ENCODE assay signal across 8 cellular contexts in the genomic region with DNA sequence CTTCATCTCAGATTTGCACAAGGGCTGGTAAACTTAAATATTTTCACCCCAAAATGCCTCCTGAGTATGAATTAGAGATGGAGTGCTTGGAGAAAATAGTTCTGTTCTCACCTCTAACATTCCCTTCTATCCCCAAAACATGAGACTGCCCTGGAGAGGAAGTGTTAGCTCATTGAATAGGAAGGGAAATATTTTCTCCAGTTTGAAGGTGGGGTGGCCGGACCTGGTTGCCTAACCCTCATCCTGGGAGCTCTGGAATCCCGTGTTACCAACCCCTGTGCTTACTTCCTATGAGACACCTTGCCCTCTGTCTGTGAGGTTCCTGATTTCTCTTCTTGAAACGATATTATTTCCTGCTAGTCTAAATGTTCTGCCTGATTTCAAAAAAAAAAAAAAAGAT. TPM values are rescaled to one million over a fixed set of nuclear protein-coding genes. Genes with fewer than 3 reads are reported as not detected.
DNase-seq lines count a peak whose midpoint lies in the region; ATAC-seq and TF ChIP-seq lines count a peak whose summit lies in the region.

No MANE protein-coding gene starts in this region.

- in situ Hi-C loops in G401 (cut with HindIII; ENCODE audit: low sequenced_read_pairs), result no loop called here

- intact Hi-C loops in esophagus muscularis mucosa (cut with DNase I), result no loop called here

- TF ChIP-seq POLR2A in Peyer's patch (IDR thresholded peaks at IDR 0.05) (no peak), esophagus muscularis mucosa (IDR thresholded peaks at IDR 0.05; ENCODE audit: low read depth) (no peak)

- peak; percentile 66 for DNase-seq in G401 (ENCODE audit: low spot score)
- DNase-seq in Peyer's patch, result peak in 1 of 3 donors; percentile 22
- DNase-seq in esophagus muscularis mucosa (ENCODE audit: extremely low spot score), result no peak
- no peak for DNase-seq in GM20000 (ENCODE audit: low spot score)
- DNase-seq in NCI-H1092 (lab: John Stamatoyannopoulos, UW), result no peak

- H3K4me1 ChIP-seq in Peyer's patch, result peaks cover 0 to 29% (median 2%) of the 10 kb centered on the region in 4 donors
- H3K4me1 ChIP-seq in esophagus muscularis mucosa, result peaks cover 10 to 42% (median 33%) of the 10 kb centered on the region in 4 donors
- H3K4me1 ChIP-seq in rectal smooth muscle tissue (ENCODE audit: control insufficient read depth, insufficient read depth, low read length), result peaks cover 12% of the 10 kb centered on the region

- H3K9me3 ChIP-seq in Peyer's patch (no peaks in the 10 kb centered on the region), esophagus muscularis mucosa (no peaks in the 10 kb centered on the region)

- TF ChIP-seq EP300 in esophagus muscularis mucosa (IDR thresholded peaks at IDR 0.05), result no peak

- H3K9ac ChIP-seq in rectal smooth muscle tissue (ENCODE audit: low read length), result no peak overlapping the region

- TF ChIP-seq CTCF in Peyer's patch (IDR thresholded peaks at IDR 0.05), result no peak
- TF ChIP-seq CTCF in esophagus muscularis mucosa (IDR thresholded peaks at IDR 0.05), result no peak
- no peak for TF ChIP-seq CTCF in GM20000 (IDR thresholded peaks at IDR 0.05; ENCODE audit: extremely low read depth, missing control alignments)

- no peaks in the 10 kb centered on the region for H3K27me3 ChIP-seq in Peyer's patch
- H3K27me3 ChIP-seq in esophagus muscularis mucosa, result no peaks in the 10 kb centered on the region
- H3K27me3 ChIP-seq in rectal smooth muscle tissue (ENCODE audit: control insufficient read depth, insufficient read depth, low read length), result no peaks in the 10 kb centered on the region

- ATAC-seq in HG03521 (IDR thresholded peaks at IDR 0.05; ENCODE audit: unreplicated experiment) (no peak), HG03175 (IDR thresholded peaks at IDR 0.05; ENCODE audit: unreplicated experiment) (no peak)

- H3K36me3 ChIP-seq in Peyer's patch, result peaks cover 0 to 18% (median 0%) of the 10 kb centered on the region in 3 donors
- peaks cover 0 to 21% (median 9%) of the 10 kb centered on the region in 4 donors for H3K36me3 ChIP-seq in esophagus muscularis mucosa
- H3K36me3 ChIP-seq in rectal smooth muscle tissue (ENCODE audit: control insufficient read depth, insufficient read depth, low read length), result no peaks in the 10 kb centered on the region

- peak overlapping the region; percentile 83 to 92 (median 88) for H3K27ac ChIP-seq in Peyer's patch
- H3K27ac ChIP-seq in esophagus muscularis mucosa (replicated peaks in 1 of 4), result peak overlapping the region; percentile 79 to 89 (median 86)
- H3K27ac ChIP-seq in rectal smooth muscle tissue (ENCODE audit: low read depth, low read length), result peak overlapping the region; percentile 90

- WGBS in esophagus muscularis mucosa, result 29% methylated on average over 3 of the region's 3 CpGs

- H3K4me3 ChIP-seq in Peyer's patch, result peak overlapping the region; percentile 41 to 73 (median 52)
- peak overlapping the region; percentile 53 to 64 (median 56) for H3K4me3 ChIP-seq in esophagus muscularis mucosa
- H3K4me3 ChIP-seq in rectal smooth muscle tissue (ENCODE audit: low read length), result peak overlapping the region; percentile 69

RNA-seq across cellular contexts. Expression of gene IFIT2, which starts 0.8 kb away (rescaled TPM):
- total RNA-seq in G401 (2014; rRNA removed; shearing (Covaris generic)), result 0.80 and 1.1 TPM in 2 replicates
- total RNA-seq in Peyer's patch, result 10 to 100 TPM in 1 of 4 donors, 1 to 10 TPM in 3; 3.3 to 10.9 (median 4.7) TPM
- total RNA-seq in esophagus muscularis mucosa, result 1 to 10 TPM; 2.2 to 5.0 (median 3.3) TPM

RNA-seq across cellular contexts. Expression of gene IFIT3, which starts 25.2 kb away (rescaled TPM):
- total RNA-seq in G401 (2014; rRNA removed; shearing (Covaris generic)), result 2.4 and 2.7 TPM in 2 replicates
- total RNA-seq in Peyer's patch, result 10 to 100 TPM; 10.6 to 16.4 (median 13.7) TPM
- total RNA-seq in esophagus muscularis mucosa, result 1 to 10 TPM; 7.8 to 9.8 (median 8.8) TPM

RNA-seq across cellular contexts. Expression of gene LIPA, which starts 51.1 kb away (rescaled TPM):
- total RNA-seq in G401 (2014; rRNA removed; shearing (Covaris generic)), result 23.0 and 32.1 TPM in 2 replicates
- 100 to 1,000 TPM in 2 of 4 donors, 10 to 100 TPM in 2; 30.5 to 349 (median 116) TPM for total RNA-seq in Peyer's patch
- total RNA-seq in esophagus muscularis mucosa, result 10 to 100 TPM; 18.3 to 28.3 (median 24.0) TPM
